In the genomic region with DNA sequence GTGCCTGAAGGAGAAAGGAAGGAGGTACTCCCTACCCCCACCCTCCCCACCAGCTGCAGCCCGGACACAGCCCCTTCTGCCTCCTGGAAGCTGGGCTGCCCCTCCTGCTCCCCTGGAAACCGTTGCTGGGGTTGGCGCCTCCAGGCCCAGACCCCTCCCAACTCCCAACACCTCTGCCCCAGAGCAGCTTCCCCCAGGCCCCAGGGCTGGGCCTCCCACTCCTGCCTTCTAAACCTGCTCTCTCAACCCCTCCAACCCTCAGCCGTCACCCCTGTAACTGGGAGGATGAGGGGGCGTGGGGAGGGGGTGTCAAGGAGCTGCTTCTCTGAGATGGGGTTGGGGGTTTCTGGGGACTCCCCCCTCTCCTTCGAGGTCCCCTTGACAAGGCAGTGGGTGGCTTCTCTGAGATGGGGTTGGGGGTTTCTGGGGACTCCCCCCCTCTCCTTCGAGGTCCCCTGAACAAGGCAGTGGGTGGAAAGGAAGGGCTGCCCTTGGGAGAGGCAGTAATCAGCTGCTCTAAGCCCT, we compare ENCODE assay signal across 15 cellular contexts. TPM values are rescaled to one million over a fixed set of nuclear protein-coding genes. Genes with fewer than 3 reads are reported as not detected.
DNase-seq lines count a peak whose midpoint lies in the region; ATAC-seq and TF ChIP-seq lines count a peak whose summit lies in the region.
"Had no signal": no experiment of that assay in that cellular context is flagged by ENCODE, and none has a peak within 500 bp of the region (broad histone marks: within the 10 kb centered on the region; RNA-seq: fewer than 3 reads in every experiment).

No MANE protein-coding gene starts in this region.

- no peaks in the 10 kb centered on the region for H3K9me3 ChIP-seq in neuron (ENCODE audit: low read length)
- no peaks in the 10 kb centered on the region for H3K9me3 ChIP-seq in colonic mucosa
- no peaks in the 10 kb centered on the region for H3K9me3 ChIP-seq in PC-9 (ENCODE audit: insufficient read depth, low read depth)
- H3K9me3 ChIP-seq: Peyer's patch had no signal

- H3K79me2 ChIP-seq in PC-9 (ENCODE audit: low read depth): no peaks in the 10 kb centered on the region

- no peaks in the 10 kb centered on the region for H3K27me3 ChIP-seq in neuron (ENCODE audit: insufficient read depth, low read length)
- peaks cover 23% of the 10 kb centered on the region for H3K27me3 ChIP-seq in colonic mucosa
- no peaks in the 10 kb centered on the region for H3K27me3 ChIP-seq in PC-9 (ENCODE audit: insufficient read depth, low read depth)

- TF ChIP-seq CTCF in natural killer cell (IDR thresholded peaks at IDR 0.05) (no peak), coronary artery (IDR thresholded peaks at IDR 0.05) (no peak), colonic mucosa (IDR thresholded peaks at IDR 0.05) (no peak), PC-9 (conservative IDR thresholded peaks at IDR 0.05) (no peak)

- CTCF ChIA-PET in PC-9 (lab: Charles Lee): no interaction called here

- H3K36me3 ChIP-seq in neuron (ENCODE audit: insufficient read depth, low read length) (peaks cover 11% of the 10 kb centered on the region), colonic mucosa (no peaks in the 10 kb centered on the region), PC-9 (ENCODE audit: low read depth) (no peaks in the 10 kb centered on the region)
- H3K36me3 ChIP-seq: Peyer's patch had no signal

- peaks cover 6% of the 10 kb centered on the region; the same call in 1 of the 2 replicates for H3F3A ChIP-seq in PC-9 (ENCODE audit: insufficient read depth, low read depth)

- ATAC-seq in natural killer cell: no peak
- no peak for ATAC-seq in natural killer cell treated with Interleukin-12 subunit alpha and Interleukin-12 subunit beta and Interleukin-15 and Interleukin-18, amount 100 ng/mL, for 72 hours

- peaks cover 42 to 49% of the 10 kb centered on the region in 2 donors for H3K27me3 Mint-ChIP-seq in natural killer cell (ENCODE audit: low read depth in 2 of 2)
- peaks cover 30 to 33% of the 10 kb centered on the region in 2 donors for H3K27me3 Mint-ChIP-seq in natural killer cell treated with Interleukin-12 subunit alpha and Interleukin-12 subunit beta and Interleukin-15 and Interleukin-18, amount 100 ng/mL, for 72 hours

- H3K4me1 ChIP-seq in neuron (ENCODE audit: insufficient read depth, low read length) (peaks cover 33% of the 10 kb centered on the region), colonic mucosa (peaks cover 4% of the 10 kb centered on the region), PC-9 (replicated peaks; ENCODE audit: insufficient read depth) (no peaks in the 10 kb centered on the region)

- POLR2A ChIA-PET in PC-9 (lab: Charles Lee; ENCODE audit: unreplicated experiment): no interaction called here

- no peak overlapping the region for H3K9ac ChIP-seq in colonic mucosa (ENCODE audit: low read depth in 2 of 2, low read length in 2 of 2)

- no peaks in the 10 kb centered on the region for H3K9me3 Mint-ChIP-seq in natural killer cell
- H3K9me3 Mint-ChIP-seq in natural killer cell treated with Interleukin-12 subunit alpha and Interleukin-12 subunit beta and Interleukin-15 and Interleukin-18, amount 100 ng/mL, for 72 hours: no peaks in the 10 kb centered on the region

- intact Hi-C loops in natural killer cell (cut with micrococcal nuclease) (no loop called here), colonic mucosa (cut with DNase I) (no loop called here), PC-9 (cut with micrococcal nuclease; ENCODE audit: unreplicated experiment) (no loop called here)

- no TSS peak for BruUV-seq in PC-9 (replicated peaks; lab: Mats Ljungman, UMichigan)

- peak overlapping the region in 1 of 2 donors; percentile 67 for H3K27ac Mint-ChIP-seq in natural killer cell
- H3K27ac Mint-ChIP-seq in natural killer cell treated with Interleukin-12 subunit alpha and Interleukin-12 subunit beta and Interleukin-15 and Interleukin-18, amount 100 ng/mL, for 72 hours: no peak overlapping the region
- H3K27ac Mint-ChIP-seq: CD14-positive monocyte, H9 had no signal

- DNase-seq in natural killer cell (no peak), coronary artery (ENCODE audit: low spot score) (peak; percentile 31), colonic mucosa (no peak), PC-9 (no peak), occipital lobe (lab: John Stamatoyannopoulos, UW) (no peak)
- DNase-seq in natural killer cell treated with Interleukin-12 subunit alpha and Interleukin-12 subunit beta and Interleukin-15 and Interleukin-18, amount 100 ng/mL, for 72 hours (ENCODE audit: low spot score): no peak
- DNase-seq: DMS79 treated with DMSO at 0.1 percent for 48 hours, H9, NCI-H146, NCI-H2081 treated with DMSO at 0.1 percent for 48 hours, NCI-H526 treated with DMSO at 0.1 percent for 48 hours, Right ventricle myocardium superior had no signal

- H4K20me1 ChIP-seq in PC-9 (ENCODE audit: insufficient read depth): no peaks in the 10 kb centered on the region

- H3K4me1 Mint-ChIP-seq in natural killer cell: peaks cover 22 to 39% of the 10 kb centered on the region in 2 donors
- peaks cover 25 to 26% of the 10 kb centered on the region in 2 donors for H3K4me1 Mint-ChIP-seq in natural killer cell treated with Interleukin-12 subunit alpha and Interleukin-12 subunit beta and Interleukin-15 and Interleukin-18, amount 100 ng/mL, for 72 hours (ENCODE audit: low read depth in 2 of 2)

- H2AFZ ChIP-seq in neuron (ENCODE audit: low read depth, low read length) (no peak overlapping the region), PC-9 (no peak overlapping the region)

- peak overlapping the region; percentile 35 for H3K4me3 Mint-ChIP-seq in natural killer cell
- no peak overlapping the region for H3K4me3 Mint-ChIP-seq in natural killer cell treated with Interleukin-12 subunit alpha and Interleukin-12 subunit beta and Interleukin-15 and Interleukin-18, amount 100 ng/mL, for 72 hours

- no peak overlapping the region for H3K4me3 ChIP-seq in coronary artery
- peak overlapping the region; percentile 80 for H3K4me3 ChIP-seq in neuron (ENCODE audit: low read length)
- no peak overlapping the region for H3K4me3 ChIP-seq in colonic mucosa
- no peak overlapping the region for H3K4me3 ChIP-seq in PC-9
- H3K4me3 ChIP-seq: Peyer's patch had no signal

- H3K36me3 Mint-ChIP-seq in natural killer cell: no peaks in the 10 kb centered on the region
- peaks cover 6% of the 10 kb centered on the region for H3K36me3 Mint-ChIP-seq in natural killer cell treated with Interleukin-12 subunit alpha and Interleukin-12 subunit beta and Interleukin-15 and Interleukin-18, amount 100 ng/mL, for 72 hours

- no peak overlapping the region for H3K4me2 ChIP-seq in PC-9

- no peak overlapping the region for H3K27ac ChIP-seq in coronary artery
- H3K27ac ChIP-seq in colonic mucosa: no peak overlapping the region
- H3K27ac ChIP-seq in PC-9: no peak overlapping the region
- H3K27ac ChIP-seq: Peyer's patch had no signal

- H3K9me2 ChIP-seq in PC-9 (ENCODE audit: insufficient read depth): no peaks in the 10 kb centered on the region

RNA-seq across cellular contexts. Expression of gene GAREM2, which starts 2.4 kb away (rescaled TPM):
- total RNA-seq in natural killer cell: 1 to 10 TPM; 7.1 to 9.2 (median 7.2) TPM
- 1 to 10 TPM; 4.1 TPM for total RNA-seq in natural killer cell treated with Interleukin-12 subunit alpha and Interleukin-12 subunit beta and Interleukin-15 and Interleukin-18, amount 100 ng/mL, for 72 hours
- total RNA-seq in colonic mucosa: 1 to 10 TPM; 2.4 to 3.9 TPM
- 0.96 and 1.7 TPM in 2 replicates for total RNA-seq in PC-9 (2021)
- 7.0 TPM for total RNA-seq in occipital lobe
